Comparison of ENCODE assay signal across 10 cellular contexts in the genomic region with DNA sequence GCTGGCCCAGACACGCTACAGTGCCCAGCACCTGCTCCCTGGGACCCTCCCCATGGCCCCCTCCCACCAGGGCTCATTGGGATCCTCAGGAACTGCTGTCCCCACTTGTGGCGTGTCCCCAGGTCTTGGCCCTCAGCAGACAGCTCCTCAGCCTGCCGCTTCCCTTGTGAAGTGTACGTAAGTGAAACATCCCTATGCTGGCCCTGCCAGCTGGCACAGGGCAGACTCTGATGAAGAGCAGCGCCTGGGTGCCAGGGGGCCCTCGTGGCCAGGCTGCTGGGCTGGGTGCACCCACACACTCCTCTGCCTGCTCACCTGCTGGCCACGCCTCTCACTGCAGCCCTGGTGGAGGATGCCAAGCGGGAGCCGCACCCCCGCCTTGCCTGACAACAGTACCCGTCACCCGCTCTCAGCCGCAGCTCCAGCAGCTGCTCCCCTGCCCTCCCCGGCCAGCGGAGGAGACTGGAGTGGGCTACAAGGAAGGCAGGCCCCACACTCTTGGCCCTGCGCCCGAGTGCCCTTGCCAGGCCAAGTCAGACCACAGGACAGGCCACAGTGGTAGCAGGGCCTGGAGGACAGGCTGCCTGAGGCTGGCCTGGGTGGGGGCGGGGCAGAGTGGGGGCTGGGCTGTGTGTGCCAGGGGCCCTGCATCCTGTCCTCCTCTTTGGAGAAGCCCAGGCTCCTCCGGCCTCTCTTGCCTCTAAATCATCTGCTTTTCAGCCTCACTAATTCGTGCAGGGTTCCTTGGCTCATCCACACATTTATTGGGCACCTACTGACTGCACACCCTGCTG. TPM values are rescaled to one million over a fixed set of nuclear protein-coding genes. Genes with fewer than 3 reads are reported as not detected.
DNase-seq lines count a peak whose midpoint lies in the region; ATAC-seq and TF ChIP-seq lines count a peak whose summit lies in the region.
"Had no signal": no experiment of that assay in that cellular context is flagged by ENCODE, and none has a peak within 500 bp of the region (broad histone marks: within the 10 kb centered on the region; RNA-seq: fewer than 3 reads in every experiment).

No MANE protein-coding gene starts in this region.

- H3K9me2 ChIP-seq in GM23338 (ENCODE audit: insufficient read depth), result peaks cover 5% of the 10 kb centered on the region; the same call in 1 of the 2 replicates

- H3F3A ChIP-seq in GM23338 (replicated peaks; ENCODE audit: low read depth), result 0 out of 2 replicates have a peak, but pooled peaks cover 2% of the 10 kb centered on the region

- no peaks in the 10 kb centered on the region for H3K9me3 ChIP-seq in neuronal stem cell (replicated peaks in 1 of 2; ENCODE audit: control insufficient read depth in 2 of 2, insufficient read depth in 1 of 2, low read depth in 1 of 2, low read length in 2 of 2)

- H2BK12ac ChIP-seq in neuronal stem cell (ENCODE audit: low read length), result peak overlapping the region; percentile 41

- no peak overlapping the region for H3K4me2 ChIP-seq in GM23338
- no peak overlapping the region for H3K4me2 ChIP-seq in neuronal stem cell (ENCODE audit: insufficient read depth, low read length, poor library complexity, severe bottlenecking)

- H3K23ac ChIP-seq in neuronal stem cell (ENCODE audit: low read depth, low read length, poor library complexity), result peak overlapping the region; percentile 36

- no peaks in the 10 kb centered on the region for H3K36me3 ChIP-seq in GM23338 (ENCODE audit: insufficient read depth)
- H3K36me3 ChIP-seq in neuronal stem cell (replicated peaks in 1 of 2; ENCODE audit: control insufficient read depth in 2 of 2, insufficient read depth in 2 of 2, low read length in 2 of 2), result no peaks in the 10 kb centered on the region

- no peaks in the 10 kb centered on the region for H3K9me3 Mint-ChIP-seq in GM23338
- H3K9me3 Mint-ChIP-seq in endothelial cell (ENCODE audit: unreplicated experiment), result no peaks in the 10 kb centered on the region
- no peaks in the 10 kb centered on the region for H3K9me3 Mint-ChIP-seq in activated CD8-positive, alpha-beta memory T cell treated with anti-CD3 and anti-CD28 coated beads, Interleukin-2, amount 10 ng/mL, durations not matched to agents 7 days and 5 days (ENCODE audit: low read depth)

- CTCF ChIA-PET in activated CD8-positive, alpha-beta memory T cell treated with anti-CD3 and anti-CD28 coated beads, Interleukin-2, amount 10 ng/mL, durations not matched to agents 7 days and 5 days (lab: Charles Lee), result interaction anchor here (1.1 kb wide), 2 partner anchors 48 to 52 kb away, joined by 3 to 4 read pairs; no protein-coding TSS in a partner anchor

- H3K27me3 ChIP-seq in GM23338 (ENCODE audit: insufficient read depth) (no peaks in the 10 kb centered on the region), neuronal stem cell (ENCODE audit: control insufficient read depth in 3 of 3, insufficient read depth in 3 of 3, low read depth in 1 of 3, low read length in 3 of 3) (peaks cover 0 to 9% (median 0%) of the 10 kb centered on the region in 3 experiments)

- no peak overlapping the region for H2BK5ac ChIP-seq in neuronal stem cell (ENCODE audit: low read length)

- H3K9ac ChIP-seq in neuronal stem cell (ENCODE audit: low read depth, low read length, poor library complexity), result peak overlapping the region; percentile 52

- H2BK15ac ChIP-seq in neuronal stem cell (ENCODE audit: low read length), result peak overlapping the region; percentile 86

- WGBS in neuronal stem cell (ENCODE audit: extremely low coverage in 2 of 2, insufficient read length in 2 of 2, insufficient replicate concordance in 1 of 2), 2 donors, result no CpG with 5 or more reads among the region's 20 CpGs

- peaks cover 20% of the 10 kb centered on the region for H3K27me3 Mint-ChIP-seq in GM23338 (ENCODE audit: insufficient read depth, low read depth, poor library complexity)
- peaks cover 22% of the 10 kb centered on the region for H3K27me3 Mint-ChIP-seq in endothelial cell (ENCODE audit: unreplicated experiment)
- no peaks in the 10 kb centered on the region for H3K27me3 Mint-ChIP-seq in activated CD8-positive, alpha-beta memory T cell treated with anti-CD3 and anti-CD28 coated beads, Interleukin-2, amount 10 ng/mL, durations not matched to agents 7 days and 5 days

- H2BK120ac ChIP-seq in neuronal stem cell (ENCODE audit: low read depth, low read length), result peak overlapping the region; percentile 49

- H3K4me3 ChIP-seq in GM23338, result no peak overlapping the region
- no peak overlapping the region for H3K4me3 ChIP-seq in neuronal stem cell (ENCODE audit: low read length in 2 of 2)

- ATAC-seq in GM23338 (peak; percentile 13), HG03520 (IDR thresholded peaks at IDR 0.05; ENCODE audit: unreplicated experiment) (no peak), HG03139 (IDR thresholded peaks at IDR 0.05; ENCODE audit: unreplicated experiment) (no peak)
- ATAC-seq in activated CD8-positive, alpha-beta memory T cell treated with anti-CD3 and anti-CD28 coated beads, Interleukin-2, amount 10 ng/mL, durations not matched to agents 7 days and 5 days, result no peak

- no peaks in the 10 kb centered on the region for H4K20me1 ChIP-seq in GM23338 (replicated peaks; ENCODE audit: insufficient read depth)

- H3K4me3 Mint-ChIP-seq in GM23338, result no peak overlapping the region
- no peak overlapping the region for H3K4me3 Mint-ChIP-seq in endothelial cell (ENCODE audit: unreplicated experiment)
- H3K4me3 Mint-ChIP-seq in activated CD8-positive, alpha-beta memory T cell treated with anti-CD3 and anti-CD28 coated beads, Interleukin-2, amount 10 ng/mL, durations not matched to agents 7 days and 5 days, result no peak overlapping the region

- H3K4me1 Mint-ChIP-seq in GM23338 (peaks cover 18% of the 10 kb centered on the region), endothelial cell (ENCODE audit: unreplicated experiment) (peaks cover 12% of the 10 kb centered on the region)
- peaks cover 2% of the 10 kb centered on the region for H3K4me1 Mint-ChIP-seq in activated CD8-positive, alpha-beta memory T cell treated with anti-CD3 and anti-CD28 coated beads, Interleukin-2, amount 10 ng/mL, durations not matched to agents 7 days and 5 days

- H3K79me1 ChIP-seq in neuronal stem cell (ENCODE audit: low read depth, low read length), result peaks cover 5% of the 10 kb centered on the region

- H3K27ac Mint-ChIP-seq in GM23338 (no peak overlapping the region; the same call in 1 of the 2 replicates), endothelial cell (ENCODE audit: unreplicated experiment) (peak overlapping the region; percentile 70)
- no peak overlapping the region for H3K27ac Mint-ChIP-seq in activated CD8-positive, alpha-beta memory T cell treated with anti-CD3 and anti-CD28 coated beads, Interleukin-2, amount 10 ng/mL, durations not matched to agents 7 days and 5 days

- H3K79me2 ChIP-seq in GM23338 (replicated peaks; ENCODE audit: insufficient read depth), result no peaks in the 10 kb centered on the region

- DNase-seq in GM23338 (ENCODE audit: low spot score) (peak; percentile 38), NCI-H2171 treated with DMSO at 0.1 percent for 48 hours (lab: John Stamatoyannopoulos, UW) (peak; percentile 62), endothelial cell (ENCODE audit: low spot score) (no peak), neuronal stem cell (ENCODE audit: low spot score) (no peak), NCI-H82 treated with DMSO at 0.1 percent for 48 hours (lab: John Stamatoyannopoulos, UW; ENCODE audit: unreplicated experiment) (no peak)
- no peak for DNase-seq in activated CD8-positive, alpha-beta memory T cell treated with anti-CD3 and anti-CD28 coated beads, Interleukin-2, amount 10 ng/mL, durations not matched to agents 7 days and 5 days
- DNase-seq: effector CD4-positive, alpha-beta T cell; Kasumi-1 had no signal

- H3K18ac ChIP-seq in neuronal stem cell (ENCODE audit: low read length), result peak overlapping the region; percentile 65

- H2AFZ ChIP-seq in GM23338 (peak overlapping the region; percentile 80; the same call in 1 of the 2 replicates), neuronal stem cell (ENCODE audit: low read length) (no peak overlapping the region)

- H3K27ac ChIP-seq in GM23338 (ENCODE audit: low read depth) (no peak overlapping the region), neuronal stem cell (replicated peaks; ENCODE audit: low read length) (no peak overlapping the region)

- peak overlapping the region; percentile 91 for H2AK5ac ChIP-seq in neuronal stem cell (ENCODE audit: low read depth, low read length)

- H3K4me1 ChIP-seq in GM23338 (ENCODE audit: insufficient read depth) (peaks cover 12% of the 10 kb centered on the region; the same call in 1 of the 2 replicates), neuronal stem cell (ENCODE audit: control insufficient read depth in 2 of 2, insufficient read depth in 1 of 2, low read depth in 1 of 2, low read length in 2 of 2) (peaks cover 9 to 15% of the 10 kb centered on the region in 2 donors)

- H4K8ac ChIP-seq in neuronal stem cell (ENCODE audit: low read depth, low read length), result peak overlapping the region; percentile 73

- H4K91ac ChIP-seq in neuronal stem cell (ENCODE audit: low read depth, low read length, poor library complexity), result no peak overlapping the region

- H3K4ac ChIP-seq in neuronal stem cell (ENCODE audit: low read length), result peak overlapping the region; percentile 67

- H3K36me3 Mint-ChIP-seq in GM23338 (ENCODE audit: low read depth) (no peaks in the 10 kb centered on the region), endothelial cell (ENCODE audit: low read depth, unreplicated experiment) (peaks cover 5% of the 10 kb centered on the region)
- no peaks in the 10 kb centered on the region for H3K36me3 Mint-ChIP-seq in activated CD8-positive, alpha-beta memory T cell treated with anti-CD3 and anti-CD28 coated beads, Interleukin-2, amount 10 ng/mL, durations not matched to agents 7 days and 5 days

- H3K14ac ChIP-seq in neuronal stem cell (ENCODE audit: low read length), result peak overlapping the region; percentile 47

- TF ChIP-seq CTCF in GM23338 (conservative IDR thresholded peaks at IDR 0.05; ENCODE audit: low read depth in 2 of 2), result no peak
- no peak for TF ChIP-seq CTCF in endothelial cell (IDR thresholded peaks at IDR 0.05; ENCODE audit: unreplicated experiment)

TF ChIP-seq in GM23338, 12 proteins besides CTCF, POLR2A, EP300 and RAD21 (continues in another document):
- TF ChIP-seq EZH2 (IDR thresholded peaks at IDR 0.05; ENCODE audit: low read depth, unreplicated experiment) (no peak), CREB1 (CRISPR knock-in tag; IDR thresholded peaks at IDR 0.05; ENCODE audit: low read depth) (no peak), JUNB (IDR thresholded peaks at IDR 0.05; ENCODE audit: unreplicated experiment) (no peak)

RNA-seq across cellular contexts. Expression of a gene that starts 39.5 kb away (rescaled TPM):
- 0.70 and 1.4 TPM in 2 replicates for total RNA-seq in GM23338 (2014; rRNA removed; shearing (Covaris generic))
- 4.0 and 4.4 TPM in 2 replicates for polyA plus RNA-seq in GM23338 (2016; fragmentation: Nextera tagmentation; extraction: Ambion mirVana)
- 2.1 TPM for total RNA-seq in endothelial cell (ENCODE audit: unreplicated experiment)
- 11.8 TPM for polyA plus RNA-seq in neuronal stem cell (2013, experiment 1 of 2)
- 11.0 TPM for polyA plus RNA-seq in neuronal stem cell (2013, experiment 2 of 2)
- under 1 TPM in 1 of 2 experiments, not detected in 1; 0.91 TPM for total RNA-seq in activated CD8-positive, alpha-beta memory T cell treated with anti-CD3 and anti-CD28 coated beads, Interleukin-2, amount 10 ng/mL, durations not matched to agents 7 days and 5 days

Comparison
In these comparisons a context has a peak if more than half of its experiments do, and no peak if none do; other contexts are left out.
1. DNase-seq: peak in GM23338 (single experiment) and NCI-H2171 treated with DMSO at 0.1 percent for 48 hours (single experiment); none in endothelial cell (single experiment), neuronal stem cell (single experiment), activated CD8-positive, alpha-beta memory T cell treated with anti-CD3 and anti-CD28 coated beads, Interleukin-2, amount 10 ng/mL, durations not matched to agents 7 days and 5 days (single experiment) and NCI-H82 treated with DMSO at 0.1 percent for 48 hours (single experiment).